Comparison of ENCODE assay signal across 16 cellular contexts in the genomic region with DNA sequence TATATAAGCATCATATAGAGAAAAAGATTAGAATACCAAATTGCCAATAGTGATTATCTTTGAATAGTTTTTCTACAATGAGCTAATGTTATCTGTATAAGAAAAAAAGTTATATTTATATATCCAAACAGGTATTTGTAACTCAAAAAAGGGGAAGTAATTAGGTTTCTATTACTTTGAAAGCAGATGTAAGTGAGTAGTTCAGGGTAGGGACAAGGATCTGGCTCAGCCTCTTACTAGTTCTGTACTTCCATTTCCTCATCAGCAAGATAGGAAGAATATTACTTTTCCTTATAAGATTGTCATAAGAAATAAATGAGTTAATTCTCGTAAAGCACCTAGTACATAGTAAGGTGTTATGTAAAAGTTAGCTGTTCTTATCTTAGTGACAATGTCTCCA. TPM values are rescaled to one million over a fixed set of nuclear protein-coding genes. Genes with fewer than 3 reads are reported as not detected.
A peak's percentile ranks its signal among the peaks of the same experiment; 100 is the strongest.
DNase-seq lines count a peak whose midpoint lies in the region; ATAC-seq, FAIRE-seq and TF ChIP-seq lines count a peak whose summit lies in the region.
"Had no signal": no experiment of that assay in that cellular context is flagged by ENCODE, and none has a peak within 500 bp of the region (broad histone marks: within the 10 kb centered on the region; RNA-seq: fewer than 3 reads in every experiment).

No MANE protein-coding gene starts in this region.

- peaks cover 5% of the 10 kb centered on the region for H3K4me1 Mint-ChIP-seq in activated naive CD8-positive, alpha-beta T cell treated with anti-CD3 and anti-CD28 coated beads for 36 hours

- H3K27ac Mint-ChIP-seq in activated naive CD8-positive, alpha-beta T cell treated with anti-CD3 and anti-CD28 coated beads for 36 hours, result no peak overlapping the region

- H3K27ac ChIP-seq in left lung (no peak overlapping the region), body of pancreas (no peak overlapping the region)
- H3K27ac ChIP-seq: upper lobe of right lung, VCaP had no signal

- WGBS in body of pancreas, 2 donors, result 75 to 76% methylated on average over 1 of the region's 1 CpG

- H3K9me3 Mint-ChIP-seq in activated naive CD8-positive, alpha-beta T cell treated with anti-CD3 and anti-CD28 coated beads for 36 hours, result no peaks in the 10 kb centered on the region

- intact Hi-C loops in left lung (cut with DNase I), result no loop called here
- intact Hi-C loops in body of pancreas (cut with DNase I), result no loop called here

- no peaks in the 10 kb centered on the region for H3K27me3 Mint-ChIP-seq in activated naive CD8-positive, alpha-beta T cell treated with anti-CD3 and anti-CD28 coated beads for 36 hours

- ATAC-seq in GM19463 (IDR thresholded peaks at IDR 0.05; ENCODE audit: unreplicated experiment) (peak; percentile 64), HG02852 (IDR thresholded peaks at IDR 0.05; ENCODE audit: unreplicated experiment) (peak; percentile 81), HG03565 (IDR thresholded peaks at IDR 0.05; ENCODE audit: unreplicated experiment) (peak; percentile 68), left lung (no peak), body of pancreas (no peak)
- ATAC-seq: activated T-cell treated with anti-CD3 and anti-CD28 coated beads, Interleukin-2, amount 50 U/mL, for 4 hours; left colon; Right ventricle myocardium inferior; upper lobe of right lung had no signal

- TF ChIP-seq CTCF in left lung (IDR thresholded peaks at IDR 0.05) (no peak), body of pancreas (IDR thresholded peaks at IDR 0.05) (no peak)

- no peaks in the 10 kb centered on the region for H3K4me1 ChIP-seq in left lung
- no peaks in the 10 kb centered on the region for H3K4me1 ChIP-seq in body of pancreas
- H3K4me1 ChIP-seq: upper lobe of right lung had no signal

- H3K27me3 ChIP-seq in left lung, result no peaks in the 10 kb centered on the region
- H3K27me3 ChIP-seq in body of pancreas, result no peaks in the 10 kb centered on the region
- H3K27me3 ChIP-seq: upper lobe of right lung had no signal

- DNase-seq in GM12891 (ENCODE audit: insufficient read length, low spot score), result no peak
- no peak for DNase-seq in activated naive CD8-positive, alpha-beta T cell treated with anti-CD3 and anti-CD28 coated beads for 36 hours
- no peak for DNase-seq in SIG-M5 (lab: John Stamatoyannopoulos, UW)
- DNase-seq in left lung, result no peak
- DNase-seq in body of pancreas, result no peak
- DNase-seq: activated T-cell treated with anti-CD3 and anti-CD28 coated beads, Interleukin-2, amount 50 U/mL, for 4 hours; DMS153; effector memory CD4-positive, alpha-beta T cell; left colon; NCI-H345; upper lobe of right lung had no signal

- peaks cover 0 to 9% of the 10 kb centered on the region in 2 donors for H3K36me3 ChIP-seq in left lung
- H3K36me3 ChIP-seq in body of pancreas (replicated peaks in 1 of 2; ENCODE audit: insufficient read depth in 1 of 2, low read depth in 2 of 2), result peaks cover 0 to 2% of the 10 kb centered on the region in 2 donors

- H3K4me3 Mint-ChIP-seq in activated naive CD8-positive, alpha-beta T cell treated with anti-CD3 and anti-CD28 coated beads for 36 hours, result no peak overlapping the region
- H3K4me3 Mint-ChIP-seq: activated T-cell treated with anti-CD3 and anti-CD28 coated beads, Interleukin-2, amount 50 U/mL, for 4 hours had no signal

- no peaks in the 10 kb centered on the region for H3K9me3 ChIP-seq in left lung
- H3K9me3 ChIP-seq in body of pancreas, result no peaks in the 10 kb centered on the region
- H3K9me3 ChIP-seq: upper lobe of right lung had no signal

- FAIRE-seq in GM12891 (lab: Jason Lieb, UNC), result no peak

- TF ChIP-seq POLR2A in GM12891 (IDR thresholded peaks at IDR 0.05; ENCODE audit: low read depth, low read length) (no peak), body of pancreas (IDR thresholded peaks at IDR 0.05) (no peak)

- H3K4me3 ChIP-seq in left lung (no peak overlapping the region), body of pancreas (no peak overlapping the region)
- H3K4me3 ChIP-seq: upper lobe of right lung had no signal

- peaks cover 42% of the 10 kb centered on the region for H3K36me3 Mint-ChIP-seq in activated naive CD8-positive, alpha-beta T cell treated with anti-CD3 and anti-CD28 coated beads for 36 hours

TF ChIP-seq in GM12891, 5 proteins besides CTCF, POLR2A, EP300 and RAD21:
- TF ChIP-seq SPI1 (IDR thresholded peaks at IDR 0.05; ENCODE audit: low read depth, low read length), result peak; percentile 59; the same call in 1 of the 2 replicates
- TF ChIP-seq POLR2AphosphoS5 (IDR thresholded peaks at IDR 0.05; ENCODE audit: low read depth, low read length), result no peak

RNA-seq across cellular contexts. Expression of a gene that starts 32.2 kb away (rescaled TPM):
- 3.4 TPM for polyA plus RNA-seq in GM12891 (2012; ENCODE audit: low read depth, missing spikeins)
- total RNA-seq in activated naive CD8-positive, alpha-beta T cell treated with anti-CD3 and anti-CD28 coated beads for 36 hours, result 10 to 100 TPM; 35.6 to 37.1 TPM
- total RNA-seq in left lung (10 to 100 TPM; 23.7 to 32.8 TPM), body of pancreas (100 to 1,000 TPM in 1 of 2 donors, 10 to 100 TPM in 1; 20.2 to 107 TPM)

Comparison
In these comparisons a context has a peak if more than half of its experiments do, and no peak if none do; other contexts are left out.
1. ATAC-seq: peak in GM19463 (single experiment), HG02852 (single experiment) and HG03565 (single experiment); none in left lung (single experiment) and body of pancreas (single experiment).